ENCODE assay signal across 9 cellular contexts in genomic region chr1:70034403-70034802, GRCh38.
A peak's percentile ranks its signal among the peaks of the same experiment; 100 is the strongest.
DNase-seq lines count a peak whose midpoint lies in the region; ATAC-seq, FAIRE-seq and TF ChIP-seq lines count a peak whose summit lies in the region.
"Had no signal": no experiment of that assay in that cellular context is flagged by ENCODE, and none has a peak within 500 bp of the region (broad histone marks: within the 10 kb centered on the region; RNA-seq: fewer than 3 reads in every experiment).

No MANE protein-coding gene starts in this region.

- H4K20me1 ChIP-seq in K562 (replicated peaks; ENCODE audit: control insufficient read depth, insufficient read depth, low read length): no peaks in the 10 kb centered on the region

- peak; percentile 98 to 99 for TF ChIP-seq RAD21 in K562 (CRISPR knock-in tag; conservative IDR thresholded peaks at IDR 0.05 in 1 of 2, IDR thresholded peaks at IDR 0.05 in 1 of 2)

- CTCF ChIA-PET in K562 (lab: Yijun Ruan, JAX; ENCODE audit: low intra/inter-chr PET ratio): interaction anchor here (1.7 kb wide), 1 partner anchor 108 kb away, joined by 13 read pairs; no protein-coding TSS in a partner anchor

- intact Hi-C loops in K562 (cut with micrococcal nuclease): loop anchor here (1.0 to 5.0 kb wide), 5 partner anchors 98 to 476 kb away; no protein-coding TSS in a partner anchor

- WGBS in K562 (ENCODE audit: insufficient coverage, low coverage, missing lambda C conversion rate): 2% methylated on average over 3 of the region's 3 CpGs

- peak; percentile 80 for FAIRE-seq in K562 (lab: Jason Lieb, UNC)

- H3K36me3 ChIP-seq in K562 (ENCODE audit: control insufficient read depth, insufficient read depth, low read length): no peaks in the 10 kb centered on the region

- H3K27me3 ChIP-seq in K562 (ENCODE audit: control insufficient read depth in 2 of 2, insufficient read depth in 2 of 2, low read length in 2 of 2): no peaks in the 10 kb centered on the region

- no peaks in the 10 kb centered on the region for H3K9me3 ChIP-seq in K562 (replicated peaks; ENCODE audit: control insufficient read depth, insufficient read depth, low read depth, low read length)

- no peak overlapping the region for H3K4me3 ChIP-seq in K562

- in situ Hi-C loops in K562 (cut with MboI): loop anchor here (10.0 kb wide), 2 partner anchors 100 to 450 kb away; no protein-coding TSS in a partner anchor

- no peak for TF ChIP-seq EP300 in K562 (IDR thresholded peaks at IDR 0.05; ENCODE audit: low read length)

- ATAC-seq in K562 (peak; percentile 97), GM18873 (IDR thresholded peaks at IDR 0.05; ENCODE audit: low FRiP score, unreplicated experiment) (no peak), GM18520 (IDR thresholded peaks at IDR 0.05; ENCODE audit: unreplicated experiment) (no peak)

- no peak overlapping the region for H3K4me2 ChIP-seq in K562 (ENCODE audit: insufficient read depth, low read length)

- TF ChIP-seq POLR2A in K562 (conservative IDR thresholded peaks at IDR 0.05): no peak

- H2AFZ ChIP-seq in K562 (ENCODE audit: low read depth, low read length): peak overlapping the region; percentile 60; the same call in 1 of the 2 replicates

- POLR2A ChIA-PET in K562 (lab: Yijun Ruan, JAX): interaction anchor here (0.8 to 1.0 kb wide), 2 partner anchors 10 to 197 kb away, joined by 3 to 6 read pairs; no protein-coding TSS in a partner anchor

- BruUV-seq in K562 (replicated peaks; lab: Mats Ljungman, UMichigan): no TSS peak

- H3K79me2 ChIP-seq in K562 (ENCODE audit: control insufficient read depth, insufficient read depth, low read length): no peaks in the 10 kb centered on the region

- peaks cover 0 to 3% of the 10 kb centered on the region in 2 experiments; a peak in 1 of 5 replicates for H3K4me1 ChIP-seq in K562 (replicated peaks in 1 of 2; ENCODE audit: control insufficient read depth in 2 of 2, insufficient read depth in 2 of 2, low read length in 2 of 2)

- no peak overlapping the region for H3K9ac ChIP-seq in K562 (ENCODE audit: insufficient read depth in 1 of 2, low read depth in 2 of 2, low read length in 2 of 2)

- no peaks in the 10 kb centered on the region for H3K9me1 ChIP-seq in K562 (ENCODE audit: control insufficient read depth, insufficient read depth, low read length)

- TF ChIP-seq CTCF in K562 (IDR thresholded peaks at IDR 0.05 in 2 of 3, conservative IDR thresholded peaks at IDR 0.05 in 1 of 3; ENCODE audit: insufficient read depth in 2 of 3, low read depth in 1 of 3, low read length in 3 of 3): peak; percentile 67 to 86 (median 73)

- peak; percentile 78 for DNase-seq in HCEC 1CT
- peak; percentile 78 for DNase-seq in NCI-H345 (lab: John Stamatoyannopoulos, UW)
- peak; percentile 14 to 77 (median 32) for DNase-seq in K562 (ENCODE audit: extremely low read depth in 1 of 4, low spot score in 3 of 4)
- DNase-seq in non-pigmented ciliary epithelial cell (ENCODE audit: low read depth): peak; percentile 55
- DNase-seq in GDM1 (lab: John Stamatoyannopoulos, UW): no peak
- no peak for DNase-seq in GF-D8 (lab: John Stamatoyannopoulos, UW)
- DNase-seq: activated naive CD8-positive, alpha-beta T cell treated with anti-CD3 and anti-CD28 coated beads, Interleukin-2, amount 10 ng/mL, durations not matched to agents 7 days and 5 days had no signal

- no peak overlapping the region for H3K27ac ChIP-seq in K562 (ENCODE audit: extremely low read depth, low read depth, low read length)

TF ChIP-seq in K562, 482 proteins besides CTCF, POLR2A, EP300 and RAD21 (continues in another document):
- TF ChIP-seq ZNF384 (IDR thresholded peaks at IDR 0.05; ENCODE audit: low read depth, low read length) (peak; percentile 43; the same call in 1 of the 2 replicates), ZNF707 (CRISPR knock-in tag; conservative IDR thresholded peaks at IDR 0.05) (no peak), TAF1 (IDR thresholded peaks at IDR 0.05; ENCODE audit: control insufficient read depth, extremely low read depth, insufficient read depth, low read length, severe bottlenecking) (no peak), BCOR (IDR thresholded peaks at IDR 0.05) (no peak), KAT2B (IDR thresholded peaks at IDR 0.05; ENCODE audit: low read depth, low read length) (no peak), PHTF2 (CRISPR knock-in tag; IDR thresholded peaks at IDR 0.05) (no peak), TCF3 (CRISPR knock-in tag; IDR thresholded peaks at IDR 0.05) (0 out of 2 replicates have a peak, but pooled peaks have one; percentile 16), U2AF2 (optimal IDR thresholded peaks at IDR 0.05; ENCODE audit: low read depth, low read length) (no peak), ATF4 (CRISPR knock-in tag; IDR thresholded peaks at IDR 0.05) (no peak), SPI1 (IDR thresholded peaks at IDR 0.05; ENCODE audit: borderline replicate concordance, low read depth, low read length) (peak; percentile 77; the same call in 1 of the 2 replicates), TBL1XR1 (IDR thresholded peaks at IDR 0.05; ENCODE audit: low read length in 2 of 2) (0 out of 4 replicates have a peak, but pooled peaks of 1 of the 2 experiments have one; percentile 10), ZNF766 (CRISPR knock-in tag; conservative IDR thresholded peaks at IDR 0.05) (0 out of 2 replicates have a peak, but pooled peaks have one; percentile 53), SMC3 (conservative IDR thresholded peaks at IDR 0.05; ENCODE audit: insufficient read depth, low read depth, low read length) (peak; percentile 81), ZNF551 (CRISPR knock-in tag; IDR thresholded peaks at IDR 0.05) (no peak), THRB (CRISPR knock-in tag; conservative IDR thresholded peaks at IDR 0.05) (no peak), HMBOX1 (IDR thresholded peaks at IDR 0.05) (peak; percentile 62), FOSL1 (tag; conservative IDR thresholded peaks at IDR 0.05) (0 out of 2 replicates have a peak, but pooled peaks have one; percentile 20), ZNF668 (CRISPR knock-in tag; IDR thresholded peaks at IDR 0.05) (no peak), ELF4 (CRISPR knock-in tag; IDR thresholded peaks at IDR 0.05) (no peak), JUND (IDR thresholded peaks at IDR 0.05; ENCODE audit: borderline replicate concordance, low read depth, low read length) (peak; percentile 69; the same call in 1 of the 2 replicates), JUND (tag; IDR thresholded peaks at IDR 0.05; ENCODE audit: borderline replicate concordance, low read depth, low read length) (no peak; the same call in 2 of the 3 replicates), CTBP1 (IDR thresholded peaks at IDR 0.05; ENCODE audit: borderline replicate concordance) (peak; percentile 15; the same call in 1 of the 2 replicates), SREBF1 (IDR thresholded peaks at IDR 0.05; ENCODE audit: borderline replicate concordance, low read depth, low read length) (no peak), CC2D1A (IDR thresholded peaks at IDR 0.05) (0 out of 2 replicates have a peak, but pooled peaks have one; percentile 29), FOXM1 (IDR thresholded peaks at IDR 0.05; ENCODE audit: low read depth) (0 out of 2 replicates have a peak, but pooled peaks have one; percentile 11), FOXM1 (CRISPR knock-in tag; IDR thresholded peaks at IDR 0.05; ENCODE audit: low read depth) (no peak), SIN3A (IDR thresholded peaks at IDR 0.05; ENCODE audit: borderline replicate concordance in 2 of 2, control insufficient read depth in 1 of 2, low read depth in 2 of 2, low read length in 2 of 2) (no peak), MBD1 (CRISPR knock-in tag; IDR thresholded peaks at IDR 0.05) (no peak)

Comparison
In these comparisons a context has a peak if more than half of its experiments do, and no peak if none do; other contexts are left out.
1. DNase-seq: peak in HCEC 1CT (single experiment), NCI-H345 (single experiment), K562 (4 of 4) and non-pigmented ciliary epithelial cell (single experiment); none in GDM1 (single experiment) and GF-D8 (single experiment).